Comparison of ENCODE assay signal across 9 cellular contexts in genomic region chr1:23634518-23634839, GRCh38. TPM values are rescaled to one million over a fixed set of nuclear protein-coding genes. Genes with fewer than 3 reads are reported as not detected.
DNase-seq lines count a peak whose midpoint lies in the region; ATAC-seq and TF ChIP-seq lines count a peak whose summit lies in the region.
"Had no signal": no experiment of that assay in that cellular context is flagged by ENCODE, and none has a peak within 500 bp of the region (broad histone marks: within the 10 kb centered on the region; RNA-seq: fewer than 3 reads in every experiment).

No MANE protein-coding gene starts in this region.

- 71 to 73% methylated on average over 2 of the region's 2 CpGs for WGBS in heart right ventricle, 2 donors
- 78 to 79% methylated on average over 2 of the region's 2 CpGs for WGBS in upper lobe of left lung, 2 donors

- H3K36me3 Mint-ChIP-seq in activated naive CD8-positive, alpha-beta T cell treated with anti-CD3 and anti-CD28 coated beads, Interleukin-2, amount 50 U/mL, for 24 hours (ENCODE audit: low read depth) = no peaks in the 10 kb centered on the region
- no peaks in the 10 kb centered on the region for H3K36me3 Mint-ChIP-seq in mesothelial cell of epicardium

- no peaks in the 10 kb centered on the region for H3K9me3 Mint-ChIP-seq in activated naive CD8-positive, alpha-beta T cell treated with anti-CD3 and anti-CD28 coated beads, Interleukin-2, amount 50 U/mL, for 24 hours
- no peaks in the 10 kb centered on the region for H3K9me3 Mint-ChIP-seq in mesothelial cell of epicardium

- no peak for TF ChIP-seq POLR2A in upper lobe of left lung (IDR thresholded peaks at IDR 0.05)

- peak in 1 of 8 donors; percentile 9 for ATAC-seq in heart right ventricle
- ATAC-seq in left cardiac atrium = no peak
- no peak for ATAC-seq in activated naive CD8-positive, alpha-beta T cell treated with anti-CD3 and anti-CD28 coated beads, Interleukin-2, amount 50 U/mL, for 24 hours
- no peak for ATAC-seq in upper lobe of left lung (ENCODE audit: low FRiP score in 2 of 2)
- ATAC-seq in GM18511 (IDR thresholded peaks at IDR 0.05; ENCODE audit: unreplicated experiment) = no peak

- no peak overlapping the region for H3K4me3 Mint-ChIP-seq in activated naive CD8-positive, alpha-beta T cell treated with anti-CD3 and anti-CD28 coated beads, Interleukin-2, amount 50 U/mL, for 24 hours
- H3K4me3 Mint-ChIP-seq in mesothelial cell of epicardium = peak overlapping the region; percentile 46

- H3K27ac ChIP-seq in heart right ventricle (peak overlapping the region in 9 of 10 donors; percentile 68 to 94 (median 81)), upper lobe of left lung (peak overlapping the region; percentile 61 to 84 (median 78))

- H3K27ac Mint-ChIP-seq in activated naive CD8-positive, alpha-beta T cell treated with anti-CD3 and anti-CD28 coated beads, Interleukin-2, amount 50 U/mL, for 24 hours = peak overlapping the region; percentile 50
- peak overlapping the region; percentile 93 for H3K27ac Mint-ChIP-seq in mesothelial cell of epicardium

- TF ChIP-seq EP300 in upper lobe of left lung (IDR thresholded peaks at IDR 0.05) = no peak

- H3K4me3 ChIP-seq in heart right ventricle = peak overlapping the region in 2 of 10 donors; percentile 55
- no peak overlapping the region for H3K4me3 ChIP-seq in upper lobe of left lung

- TF ChIP-seq CTCF in heart right ventricle (IDR thresholded peaks at IDR 0.05) (no peak), mesothelial cell of epicardium (IDR thresholded peaks at IDR 0.05; ENCODE audit: unreplicated experiment) (no peak), upper lobe of left lung (IDR thresholded peaks at IDR 0.05) (no peak)

- H3K27me3 Mint-ChIP-seq in activated naive CD8-positive, alpha-beta T cell treated with anti-CD3 and anti-CD28 coated beads, Interleukin-2, amount 50 U/mL, for 24 hours = no peaks in the 10 kb centered on the region
- H3K27me3 Mint-ChIP-seq in mesothelial cell of epicardium (ENCODE audit: low read depth) = no peaks in the 10 kb centered on the region

- peaks cover 2 to 44% (median 18%) of the 10 kb centered on the region in 9 donors for H3K4me1 ChIP-seq in heart right ventricle
- H3K4me1 ChIP-seq in upper lobe of left lung = peaks cover 0 to 18% (median 14%) of the 10 kb centered on the region in 4 donors

- H3K4me1 Mint-ChIP-seq in activated naive CD8-positive, alpha-beta T cell treated with anti-CD3 and anti-CD28 coated beads, Interleukin-2, amount 50 U/mL, for 24 hours = peaks cover 32% of the 10 kb centered on the region
- H3K4me1 Mint-ChIP-seq in mesothelial cell of epicardium = peaks cover 47% of the 10 kb centered on the region

- DNase-seq in heart right ventricle (no peak), left cardiac atrium (no peak), mesothelial cell of epicardium (ENCODE audit: low spot score in 2 of 2, unreplicated experiment in 2 of 2) (no peak), upper lobe of left lung (no peak), anterior cingulate cortex (lab: John Stamatoyannopoulos, UW) (no peak)
- DNase-seq in activated naive CD8-positive, alpha-beta T cell treated with anti-CD3 and anti-CD28 coated beads, Interleukin-2, amount 50 U/mL, for 24 hours = no peak
- no peak for DNase-seq in stimulated activated naive CD4-positive, alpha-beta T cell treated with Interleukin-2 at 50 U/mL for 16 hours (lab: John Stamatoyannopoulos, UW)

- intact Hi-C loops in heart right ventricle (cut with DNase I) = loop anchor here in 2 of 10 donors (5.0 kb wide), 1 partner anchor 42 kb away; no protein-coding TSS in a partner anchor
- intact Hi-C loops in left cardiac atrium (cut with DNase I) = no loop called here

- H3K27me3 ChIP-seq in heart right ventricle (no peaks in the 10 kb centered on the region), upper lobe of left lung (no peaks in the 10 kb centered on the region)
- H3K27me3 ChIP-seq: MG63 had no signal

- H3K9me3 ChIP-seq in heart right ventricle (no peaks in the 10 kb centered on the region), upper lobe of left lung (no peaks in the 10 kb centered on the region)
- H3K9me3 ChIP-seq: MG63 had no signal

- H3K36me3 ChIP-seq in heart right ventricle (no peaks in the 10 kb centered on the region), upper lobe of left lung (no peaks in the 10 kb centered on the region)
- H3K36me3 ChIP-seq: MG63 had no signal

RNA-seq across cellular contexts. Expression of gene RPL11, which starts 57.1 kb away (rescaled TPM):
- total RNA-seq in heart right ventricle (100 to 1,000 TPM; 577 to 756 (median 612) TPM), left cardiac atrium (100 to 1,000 TPM; 639 to 683 TPM), mesothelial cell of epicardium (1,158 to 1,228 TPM (median 1,198 TPM) in 3 replicates), upper lobe of left lung (1,000 to 10,000 TPM in 1 of 6 donors, 100 to 1,000 TPM in 5; 497 to 1,020 (median 874) TPM)
- 1,000 to 10,000 TPM; 1,463 to 2,166 TPM for polyA plus RNA-seq in heart right ventricle
